ENCODE assay signal across 1 cellular context in the genomic region with DNA sequence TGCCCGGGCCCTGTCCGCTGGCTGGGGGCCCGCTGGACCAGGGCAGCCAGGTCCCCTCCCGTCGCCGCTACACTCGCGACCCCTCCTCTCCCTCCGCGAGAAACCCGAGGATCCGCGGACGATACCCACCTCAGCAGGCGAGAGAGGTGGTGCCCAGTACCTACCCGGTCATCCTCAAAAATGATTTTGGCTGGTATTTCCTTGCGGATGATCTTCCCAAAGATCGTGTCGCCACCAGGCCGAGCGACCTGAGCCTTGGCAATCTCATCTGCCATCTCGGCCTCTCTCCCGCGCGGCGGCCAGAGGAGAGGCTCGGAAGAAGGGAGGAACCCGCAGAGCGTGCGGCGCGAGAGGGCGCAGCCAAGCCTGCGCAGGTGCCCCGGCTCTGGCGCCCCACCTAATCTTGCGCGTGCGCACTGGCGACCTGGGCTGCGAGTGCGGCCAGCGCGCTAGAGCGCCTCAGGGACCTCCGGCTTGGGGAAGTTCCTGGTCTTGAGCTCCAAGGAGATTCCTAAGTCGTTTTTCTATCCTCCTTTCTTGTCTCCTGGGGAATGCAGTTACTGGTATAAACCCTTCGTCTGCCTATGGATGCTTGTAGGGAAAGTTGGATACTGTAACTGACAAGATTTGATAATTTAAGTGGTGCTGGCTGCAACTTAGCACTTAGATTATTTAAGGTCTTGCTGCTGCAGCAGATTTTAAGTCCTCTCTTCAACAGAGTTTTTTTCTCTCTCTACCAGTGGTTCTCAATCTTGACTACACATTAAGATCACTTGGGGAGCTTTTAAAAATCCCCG.
A peak's percentile ranks its signal among the peaks of the same experiment; 100 is the strongest.
TF ChIP-seq lines count a peak whose summit lies in the region.

Gene HINT1 (minus strand): TSS at position 326 of the 797 bp plus-strand sequence. CDS start 51 bp downstream, at position 275.

TF ChIP-seq in WTC11, 78 proteins besides CTCF, POLR2A, EP300 and RAD21 (continued from another document):
- TF ChIP-seq, protein P1, sequence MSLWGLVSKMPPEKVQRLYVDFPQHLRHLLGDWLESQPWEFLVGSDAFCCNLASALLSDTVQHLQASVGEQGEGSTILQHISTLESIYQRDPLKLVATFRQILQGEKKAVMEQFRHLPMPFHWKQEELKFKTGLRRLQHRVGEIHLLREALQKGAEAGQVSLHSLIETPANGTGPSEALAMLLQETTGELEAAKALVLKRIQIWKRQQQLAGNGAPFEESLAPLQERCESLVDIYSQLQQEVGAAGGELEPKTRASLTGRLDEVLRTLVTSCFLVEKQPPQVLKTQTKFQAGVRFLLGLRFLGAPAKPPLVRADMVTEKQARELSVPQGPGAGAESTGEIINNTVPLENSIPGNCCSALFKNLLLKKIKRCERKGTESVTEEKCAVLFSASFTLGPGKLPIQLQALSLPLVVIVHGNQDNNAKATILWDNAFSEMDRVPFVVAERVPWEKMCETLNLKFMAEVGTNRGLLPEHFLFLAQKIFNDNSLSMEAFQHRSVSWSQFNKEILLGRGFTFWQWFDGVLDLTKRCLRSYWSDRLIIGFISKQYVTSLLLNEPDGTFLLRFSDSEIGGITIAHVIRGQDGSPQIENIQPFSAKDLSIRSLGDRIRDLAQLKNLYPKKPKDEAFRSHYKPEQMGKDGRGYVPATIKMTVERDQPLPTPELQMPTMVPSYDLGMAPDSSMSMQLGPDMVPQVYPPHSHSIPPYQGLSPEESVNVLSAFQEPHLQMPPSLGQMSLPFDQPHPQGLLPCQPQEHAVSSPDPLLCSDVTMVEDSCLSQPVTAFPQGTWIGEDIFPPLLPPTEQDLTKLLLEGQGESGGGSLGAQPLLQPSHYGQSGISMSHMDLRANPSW (CRISPR knock-in tag; conservative IDR thresholded peaks at IDR 0.05; ENCODE audit: low read depth), result no peak
- TF ChIP-seq TEAD1 (CRISPR knock-in tag; IDR thresholded peaks at IDR 0.05) (no peak; the same call in 1 of the 2 replicates), ATF2 (CRISPR knock-in tag; IDR thresholded peaks at IDR 0.05; ENCODE audit: borderline replicate concordance, low read depth) (no peak), FOXP4 (CRISPR knock-in tag; IDR thresholded peaks at IDR 0.05) (peak; percentile 52; the same call in 1 of the 2 replicates), ZBTB21 (CRISPR knock-in tag; IDR thresholded peaks at IDR 0.05; ENCODE audit: borderline replicate concordance) (no peak), HMGA2 (CRISPR knock-in tag; IDR thresholded peaks at IDR 0.05) (no peak), ZNF512 (CRISPR knock-in tag; IDR thresholded peaks at IDR 0.05; ENCODE audit: borderline replicate concordance) (no peak), NFYB (CRISPR knock-in tag; conservative IDR thresholded peaks at IDR 0.05; ENCODE audit: low read depth) (no peak), MYBL2 (CRISPR knock-in tag; IDR thresholded peaks at IDR 0.05) (0 out of 2 replicates have a peak, but pooled peaks have one; percentile 59), ELF4 (CRISPR knock-in tag; IDR thresholded peaks at IDR 0.05; ENCODE audit: low read depth) (no peak)
- TF ChIP-seq, protein P2, sequence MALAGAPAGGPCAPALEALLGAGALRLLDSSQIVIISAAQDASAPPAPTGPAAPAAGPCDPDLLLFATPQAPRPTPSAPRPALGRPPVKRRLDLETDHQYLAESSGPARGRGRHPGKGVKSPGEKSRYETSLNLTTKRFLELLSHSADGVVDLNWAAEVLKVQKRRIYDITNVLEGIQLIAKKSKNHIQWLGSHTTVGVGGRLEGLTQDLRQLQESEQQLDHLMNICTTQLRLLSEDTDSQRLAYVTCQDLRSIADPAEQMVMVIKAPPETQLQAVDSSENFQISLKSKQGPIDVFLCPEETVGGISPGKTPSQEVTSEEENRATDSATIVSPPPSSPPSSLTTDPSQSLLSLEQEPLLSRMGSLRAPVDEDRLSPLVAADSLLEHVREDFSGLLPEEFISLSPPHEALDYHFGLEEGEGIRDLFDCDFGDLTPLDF (CRISPR knock-in tag; IDR thresholded peaks at IDR 0.05), result no peak
- TF ChIP-seq, protein P3, sequence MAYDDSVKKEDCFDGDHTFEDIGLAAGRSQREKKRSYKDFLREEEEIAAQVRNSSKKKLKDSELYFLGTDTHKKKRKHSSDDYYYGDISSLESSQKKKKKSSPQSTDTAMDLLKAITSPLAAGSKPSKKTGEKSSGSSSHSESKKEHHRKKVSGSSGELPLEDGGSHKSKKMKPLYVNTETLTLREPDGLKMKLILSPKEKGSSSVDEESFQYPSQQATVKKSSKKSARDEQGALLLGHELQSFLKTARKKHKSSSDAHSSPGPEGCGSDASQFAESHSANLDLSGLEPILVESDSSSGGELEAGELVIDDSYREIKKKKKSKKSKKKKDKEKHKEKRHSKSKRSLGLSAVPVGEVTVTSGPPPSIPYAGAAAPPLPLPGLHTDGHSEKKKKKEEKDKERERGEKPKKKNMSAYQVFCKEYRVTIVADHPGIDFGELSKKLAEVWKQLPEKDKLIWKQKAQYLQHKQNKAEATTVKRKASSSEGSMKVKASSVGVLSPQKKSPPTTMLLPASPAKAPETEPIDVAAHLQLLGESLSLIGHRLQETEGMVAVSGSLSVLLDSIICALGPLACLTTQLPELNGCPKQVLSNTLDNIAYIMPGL (CRISPR knock-in tag; IDR thresholded peaks at IDR 0.05), result peak; percentile 85; the same call in 1 of the 2 replicates
- TF ChIP-seq, protein P4, sequence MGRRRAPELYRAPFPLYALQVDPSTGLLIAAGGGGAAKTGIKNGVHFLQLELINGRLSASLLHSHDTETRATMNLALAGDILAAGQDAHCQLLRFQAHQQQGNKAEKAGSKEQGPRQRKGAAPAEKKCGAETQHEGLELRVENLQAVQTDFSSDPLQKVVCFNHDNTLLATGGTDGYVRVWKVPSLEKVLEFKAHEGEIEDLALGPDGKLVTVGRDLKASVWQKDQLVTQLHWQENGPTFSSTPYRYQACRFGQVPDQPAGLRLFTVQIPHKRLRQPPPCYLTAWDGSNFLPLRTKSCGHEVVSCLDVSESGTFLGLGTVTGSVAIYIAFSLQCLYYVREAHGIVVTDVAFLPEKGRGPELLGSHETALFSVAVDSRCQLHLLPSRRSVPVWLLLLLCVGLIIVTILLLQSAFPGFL (CRISPR knock-in tag; IDR thresholded peaks at IDR 0.05; ENCODE audit: borderline replicate concordance), result no peak
